In the genomic region with DNA sequence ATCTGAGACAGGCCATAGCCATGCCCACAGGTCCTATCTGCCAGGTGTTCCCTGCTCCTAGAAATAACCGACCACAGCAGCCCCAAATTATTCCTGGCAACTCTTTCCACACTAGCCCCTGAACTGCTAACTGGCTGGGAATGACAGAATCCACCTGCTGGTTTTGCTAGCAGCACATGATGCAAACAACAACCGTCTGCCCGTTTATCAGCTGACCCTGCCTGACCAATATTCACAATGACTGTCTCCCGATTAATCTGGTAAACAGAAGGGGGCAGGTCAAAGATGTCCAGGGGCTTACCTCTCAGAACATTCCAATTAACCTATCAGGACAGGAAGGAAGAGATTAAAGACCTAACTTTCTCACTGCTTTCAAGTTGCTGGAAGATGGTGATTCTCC, we compare ENCODE assay signal across 14 cellular contexts.
"Had no signal": no experiment of that assay in that cellular context is flagged by ENCODE, and none has a peak within 500 bp of the region (broad histone marks: within the 10 kb centered on the region; RNA-seq: fewer than 3 reads in every experiment).

No MANE protein-coding gene starts in this region.

- H3K27ac Mint-ChIP-seq: activated B cell treated with CpG ODN at 0.5 μM for 24 hours; activated CD4-positive, alpha-beta T cell treated with anti-CD3 and anti-CD28 coated beads, Interleukin-2, amount 10 ng/mL, durations not matched to agents 24 days and 14 days; activated naive CD8-positive, alpha-beta T cell treated with anti-CD3 and anti-CD28 coated beads, Interleukin-2, amount 10 ng/mL, durations not matched to agents 7 days and 5 days had no signal

- H3K36me3 Mint-ChIP-seq: activated naive CD8-positive, alpha-beta T cell treated with anti-CD3 and anti-CD28 coated beads, Interleukin-2, amount 10 ng/mL, durations not matched to agents 7 days and 5 days had no signal

- H3K9me3 Mint-ChIP-seq: activated B cell treated with CpG ODN at 0.5 μM for 24 hours; activated CD4-positive, alpha-beta T cell treated with anti-CD3 and anti-CD28 coated beads, Interleukin-2, amount 10 ng/mL, durations not matched to agents 24 days and 14 days; activated naive CD8-positive, alpha-beta T cell treated with anti-CD3 and anti-CD28 coated beads, Interleukin-2, amount 10 ng/mL, durations not matched to agents 7 days and 5 days had no signal

- H3K4me1 Mint-ChIP-seq: activated B cell treated with CpG ODN at 0.5 μM for 24 hours; activated CD4-positive, alpha-beta T cell treated with anti-CD3 and anti-CD28 coated beads, Interleukin-2, amount 10 ng/mL, durations not matched to agents 24 days and 14 days had no signal

- H3K4me3 ChIP-seq: breast epithelium, gastroesophageal sphincter, left ventricle myocardium inferior, pancreas, sigmoid colon, thyroid gland had no signal

- H3K36me3 ChIP-seq: breast epithelium, gastroesophageal sphincter, left ventricle myocardium inferior, pancreas, sigmoid colon, thyroid gland had no signal

- H3K27ac ChIP-seq: gastroesophageal sphincter, left ventricle myocardium inferior, pancreas, sigmoid colon, thyroid gland had no signal

- DNase-seq: activated B cell treated with CpG ODN at 0.5 μM for 24 hours; activated CD4-positive, alpha-beta T cell treated with anti-CD3 and anti-CD28 coated beads, Interleukin-2, amount 10 ng/mL, durations not matched to agents 24 days and 14 days; activated naive CD8-positive, alpha-beta T cell treated with anti-CD3 and anti-CD28 coated beads, Interleukin-2, amount 10 ng/mL, durations not matched to agents 7 days and 5 days; anterior cingulate cortex; dermis blood vessel endothelial cell; left ventricle myocardium inferior; pancreas; sigmoid colon; stimulated activated CD4-positive, alpha-beta T cell treated with anti-CD3 and anti-CD28 coated beads, Interleukin-12 subunit alpha, Interleukin-12 subunit beta, amount 100 ng/mL, for 4 hours; stimulated activated CD4-positive, alpha-beta T cell treated with anti-CD3 and anti-CD28 coated beads, Interleukin-2, amount 100 ng/mL, for 24 hours; T-helper 2 cell; thyroid gland had no signal

- H3K9me3 ChIP-seq: breast epithelium, gastroesophageal sphincter, left ventricle myocardium inferior, pancreas, sigmoid colon, thyroid gland had no signal

- H3K4me3 Mint-ChIP-seq: activated B cell treated with CpG ODN at 0.5 μM for 24 hours; activated CD4-positive, alpha-beta T cell treated with anti-CD3 and anti-CD28 coated beads, Interleukin-2, amount 10 ng/mL, durations not matched to agents 24 days and 14 days; activated naive CD8-positive, alpha-beta T cell treated with anti-CD3 and anti-CD28 coated beads, Interleukin-2, amount 10 ng/mL, durations not matched to agents 7 days and 5 days had no signal

- ATAC-seq: gastroesophageal sphincter had no signal
